In genomic region chr7:2477447-2478386, GRCh38 we compare ENCODE assay signal across 8 cellular contexts. TPM values are rescaled to one million over a fixed set of nuclear protein-coding genes. Genes with fewer than 3 reads are reported as not detected.
DNase-seq lines count a peak whose midpoint lies in the region; ATAC-seq, FAIRE-seq and TF ChIP-seq lines count a peak whose summit lies in the region.

No MANE protein-coding gene starts in this region.

- no peak overlapping the region for H3K4me3 Mint-ChIP-seq in brain

- H3K36me3 Mint-ChIP-seq in brain = no peaks in the 10 kb centered on the region

- peaks cover 6% of the 10 kb centered on the region for H3K27me3 Mint-ChIP-seq in brain

- H3K4me1 Mint-ChIP-seq in brain = peaks cover 24% of the 10 kb centered on the region

- H3K9ac ChIP-seq in keratinocyte (ENCODE audit: control insufficient read depth, extremely low read depth, insufficient read depth, low read length) = no peak overlapping the region

- ATAC-seq in GM18520 (IDR thresholded peaks at IDR 0.05; ENCODE audit: unreplicated experiment) = no peak

- peaks cover 19% of the 10 kb centered on the region for H3K27me3 ChIP-seq in keratinocyte (ENCODE audit: control insufficient read depth, extremely low read depth, insufficient read depth, low read length)

- TF ChIP-seq CTCF in LNCAP (IDR thresholded peaks at IDR 0.05) (peak; percentile 55), VCaP (conservative IDR thresholded peaks at IDR 0.05) (peak; percentile 95), brain (conservative IDR thresholded peaks at IDR 0.05) (peak; percentile 69 to 76), keratinocyte (optimal IDR thresholded peaks at IDR 0.05 in 1 of 3, IDR thresholded peaks at IDR 0.05 in 1 of 3, conservative IDR thresholded peaks at IDR 0.05 in 1 of 3; ENCODE audit: extremely low read depth in 1 of 3, insufficient read depth in 2 of 3, low read length in 3 of 3) (peak; percentile 15 to 82 (median 49))

- no peaks in the 10 kb centered on the region for H3K9me1 ChIP-seq in keratinocyte (ENCODE audit: control insufficient read depth, extremely low read depth, insufficient read depth, low read length)

- no peak overlapping the region for H3K4me2 ChIP-seq in keratinocyte (ENCODE audit: control insufficient read depth, extremely low read depth, insufficient read depth, low read depth, low read length)

- no peaks in the 10 kb centered on the region for H3K79me2 ChIP-seq in keratinocyte (ENCODE audit: control insufficient read depth, insufficient read depth, low read length)

- H4K20me1 ChIP-seq in keratinocyte (ENCODE audit: control insufficient read depth, extremely low read depth, insufficient read depth, low read length) = no peaks in the 10 kb centered on the region

- dilution Hi-C loops in keratinocyte (cut with MboI; ENCODE audit: extremely low pct_ligation_motif_present, low sequenced_read_pairs) = no loop called here

- no peak overlapping the region for H3K4me3 ChIP-seq in keratinocyte (ENCODE audit: control insufficient read depth in 2 of 3, extremely low read depth in 1 of 3, insufficient read depth in 2 of 3, low read depth in 1 of 3, low read length in 3 of 3)

- H3K27ac ChIP-seq in VCaP = peak overlapping the region; percentile 42; the same call in 1 of the 2 replicates
- H3K27ac ChIP-seq in keratinocyte (ENCODE audit: control insufficient read depth, insufficient read depth, low read length) = no peak overlapping the region

- H3K4me1 ChIP-seq in keratinocyte (ENCODE audit: control insufficient read depth, extremely low read depth, insufficient read depth, low read length) = no peaks in the 10 kb centered on the region

- no peaks in the 10 kb centered on the region for H3K9me3 ChIP-seq in keratinocyte (ENCODE audit: control insufficient read depth, low read depth, low read length)

- FAIRE-seq in keratinocyte (lab: Jason Lieb, UNC) = no peak

- H3K9me3 Mint-ChIP-seq in brain = peaks cover 0 to 4% (median 0%) of the 10 kb centered on the region in 5 experiments

- DNase-seq in NCI-H748 (lab: John Stamatoyannopoulos, UW; ENCODE audit: unreplicated experiment) (peak; percentile 47), NCI-H748 treated with DMSO at 0.1 percent for 48 hours (lab: John Stamatoyannopoulos, UW) (no peak), keratinocyte (ENCODE audit: low read depth, low spot score) (no peak)
- DNase-seq in stimulated activated CD4-positive, alpha-beta T cell treated with anti-CD3 and anti-CD28 coated beads, Interleukin-2, amount 100 ng/mL, for 48 hours = peak; percentile 47 to 60

- no peak overlapping the region for H2AFZ ChIP-seq in keratinocyte (ENCODE audit: control insufficient read depth, low read length)

- no peaks in the 10 kb centered on the region for H3K36me3 ChIP-seq in keratinocyte (ENCODE audit: control insufficient read depth in 2 of 2, extremely low read depth in 1 of 2, insufficient read depth in 2 of 2, low read length in 2 of 2)

- H3K27ac Mint-ChIP-seq in brain = peak overlapping the region in 1 of 5 experiments; percentile 80

RNA-seq across cellular contexts. Expression of gene GRIFIN, which starts 1.5 kb away (rescaled TPM):
- polyA plus RNA-seq in brain (ENCODE audit: insufficient read depth, low read depth, low replicate concordance) = not detected
- polyA plus RNA-seq in keratinocyte = not detected in 3 replicates
- polyA plus RNA-seq in keratinocyte (2011; ENCODE audit: low read depth) = not detected
- not detected in 2 replicates for polyA plus RNA-seq in keratinocyte (2011; cell fraction: cytosol; rRNA removed)
- polyA plus RNA-seq in keratinocyte (2011; cell fraction: nucleus; rRNA removed) = not detected in 2 replicates
- not detected in 2 replicates for polyA plus RNA-seq in keratinocyte (2012; ENCODE audit: low replicate concordance)
- not detected in 3 replicates for polyA minus RNA-seq in keratinocyte
- polyA minus RNA-seq in keratinocyte (2011; cell fraction: cytosol; rRNA and poly(A)+ RNA removed) = not detected
- not detected in 2 replicates for polyA minus RNA-seq in keratinocyte (2011; cell fraction: nucleus; rRNA and poly(A)+ RNA removed)

RNA-seq across cellular contexts. Expression of gene LFNG, which starts 41.9 kb away (rescaled TPM):
- polyA plus RNA-seq in brain (ENCODE audit: insufficient read depth, low read depth, low replicate concordance) (86.6 TPM), keratinocyte (17.7 to 21.1 TPM (median 20.8 TPM) in 3 replicates)
- 2.1 TPM for polyA plus RNA-seq in keratinocyte (2011; ENCODE audit: low read depth)
- 7.5 and 18.4 TPM in 2 replicates for polyA plus RNA-seq in keratinocyte (2011; cell fraction: cytosol; rRNA removed)
- polyA plus RNA-seq in keratinocyte (2011; cell fraction: nucleus; rRNA removed) = 24.0 and 32.4 TPM in 2 replicates
- 9.3 and 26.0 TPM in 2 replicates for polyA plus RNA-seq in keratinocyte (2012; ENCODE audit: low replicate concordance)
- 13.9 to 24.5 TPM (median 14.2 TPM) in 3 replicates for polyA minus RNA-seq in keratinocyte
- 40.9 TPM for polyA minus RNA-seq in keratinocyte (2011; cell fraction: cytosol; rRNA and poly(A)+ RNA removed)
- polyA minus RNA-seq in keratinocyte (2011; cell fraction: nucleus; rRNA and poly(A)+ RNA removed) = 27.8 and 29.3 TPM in 2 replicates

Comparison
In these comparisons a context has a peak if more than half of its experiments do, and no peak if none do; other contexts are left out.
1. DNase-seq: peak in NCI-H748 (single experiment) and stimulated activated CD4-positive, alpha-beta T cell treated with anti-CD3 and anti-CD28 coated beads, Interleukin-2, amount 100 ng/mL, for 48 hours (2 of 2); none in NCI-H748 treated with DMSO at 0.1 percent for 48 hours (single experiment) and keratinocyte (single experiment).
2. Peak in every context shown above with its lines, with median percentiles within 50 percentile points of each other: CTCF ChIP-seq.